Comparison of ENCODE assay signal across 1 cellular context in genomic region chr17:39231091-39231561, GRCh38.
TF ChIP-seq lines count a peak whose summit lies in the region.

No MANE protein-coding gene starts in this region.

TF ChIP-seq in HepG2, 621 proteins besides CTCF, POLR2A, EP300 and RAD21:
- TF ChIP-seq CEBPB (IDR thresholded peaks at IDR 0.05; ENCODE audit: borderline replicate concordance, low read depth, low read length) (peak; percentile 22; the same call in 1 of the 2 replicates), ZBTB39 (CRISPR knock-in tag; IDR thresholded peaks at IDR 0.05) (no peak)
